12 cellular contexts compared by ENCODE assay signal in genomic region chr10:17289763-17290162, GRCh38.
A peak's percentile ranks its signal among the peaks of the same experiment; 100 is the strongest.
DNase-seq lines count a peak whose midpoint lies in the region; ATAC-seq, FAIRE-seq and TF ChIP-seq lines count a peak whose summit lies in the region.
"Had no signal": no experiment of that assay in that cellular context is flagged by ENCODE, and none has a peak within 500 bp of the region (broad histone marks: within the 10 kb centered on the region; RNA-seq: fewer than 3 reads in every experiment).

No MANE protein-coding gene starts in this region.

- intact Hi-C loops in pancreas (cut with DNase I) (loop anchor here (5.0 to 10.0 kb wide), 3 partner anchors 135 to 143 kb away; no protein-coding TSS in a partner anchor), kidney (cut with DNase I) (no loop called here)

- H3K9me3 ChIP-seq in Loucy (ENCODE audit: insufficient read depth, low read depth, low read length) (no peaks in the 10 kb centered on the region), pancreas (no peaks in the 10 kb centered on the region), kidney (ENCODE audit: control insufficient read depth in 1 of 2, low read length in 2 of 2) (no peaks in the 10 kb centered on the region)

- H3K36me3 ChIP-seq in Loucy (ENCODE audit: insufficient read depth, low read length), result no peaks in the 10 kb centered on the region
- no peaks in the 10 kb centered on the region for H3K36me3 ChIP-seq in pancreas
- H3K36me3 ChIP-seq in kidney (ENCODE audit: control insufficient read depth in 1 of 2, insufficient read depth in 2 of 2, low read length in 2 of 2), result no peaks in the 10 kb centered on the region

- H3K4me2 ChIP-seq in Loucy (ENCODE audit: low read depth, low read length, poor library complexity, severe bottlenecking), result peak overlapping the region; percentile 2

- TF ChIP-seq CTCF in Loucy (conservative IDR thresholded peaks at IDR 0.05; ENCODE audit: low read length) (no peak), pancreas (IDR thresholded peaks at IDR 0.05) (no peak), kidney (IDR thresholded peaks at IDR 0.05; ENCODE audit: borderline replicate concordance, extremely low read depth, insufficient read depth) (no peak)

- H3F3A ChIP-seq in Loucy (ENCODE audit: low read depth), result no peaks in the 10 kb centered on the region

- H3K9me2 ChIP-seq in Loucy (replicated peaks; ENCODE audit: low read depth, low read length), result no peaks in the 10 kb centered on the region

- H4K20me1 ChIP-seq in Loucy (ENCODE audit: insufficient read depth, low read length, poor library complexity, severe bottlenecking), result no peaks in the 10 kb centered on the region

- H3K4me1 ChIP-seq in Loucy (ENCODE audit: insufficient read depth, low read length, poor library complexity, severe bottlenecking) (no peaks in the 10 kb centered on the region), pancreas (no peaks in the 10 kb centered on the region), kidney (ENCODE audit: control insufficient read depth in 1 of 2, insufficient read depth in 1 of 2, low read depth in 1 of 2, low read length in 2 of 2) (no peaks in the 10 kb centered on the region)

- H3K9ac ChIP-seq in Loucy (ENCODE audit: low read depth, low read length, poor library complexity, severe bottlenecking) (no peak overlapping the region), kidney (ENCODE audit: low read length in 2 of 2) (no peak overlapping the region)
- H3K9ac ChIP-seq: GM23248 had no signal

- H2AFZ ChIP-seq in Loucy (ENCODE audit: low read length), result no peak overlapping the region
- H2AFZ ChIP-seq: GM23248 had no signal

- peak; percentile 5 for DNase-seq in SW480 (ENCODE audit: low spot score)
- DNase-seq in pancreas, result no peak
- DNase-seq in kidney, result no peak
- no peak for DNase-seq in GDM1 (lab: John Stamatoyannopoulos, UW)
- DNase-seq in HTR-8/SVneo (ENCODE audit: insufficient read length, low spot score), result no peak
- DNase-seq: C1 segment of cervical spinal cord, DND-41 had no signal

- H3K27ac ChIP-seq in pancreas (no peak overlapping the region), kidney (ENCODE audit: low read depth in 2 of 2, low read length in 2 of 2) (no peak overlapping the region)
- H3K27ac ChIP-seq: GM23248 had no signal

- FAIRE-seq in pancreas (lab: Jason Lieb, UNC), result no peak
- no peak for FAIRE-seq in kidney (lab: Jason Lieb, UNC)
- no peak for FAIRE-seq in HTR-8/SVneo (lab: Jason Lieb, UNC)
- FAIRE-seq: G401.6, GM12878, GM19239 had no signal

- no peaks in the 10 kb centered on the region for H3K27me3 ChIP-seq in Loucy (ENCODE audit: insufficient read depth, low read length, poor library complexity, severe bottlenecking)
- H3K27me3 ChIP-seq in pancreas, result peaks cover 0 to 5% (median 0%) of the 10 kb centered on the region in 4 donors

- WGBS in pancreas, 2 donors, result 41 to 58% methylated on average over 11 to 12 of the region's 12 CpGs

- no peak overlapping the region for H3K4me3 ChIP-seq in Loucy (ENCODE audit: low read length, poor library complexity, severe bottlenecking)
- peak overlapping the region in 1 of 4 donors; percentile 22 for H3K4me3 ChIP-seq in pancreas
- no peak overlapping the region for H3K4me3 ChIP-seq in kidney (ENCODE audit: low read length in 2 of 2)
- H3K4me3 ChIP-seq: GM12878, GM23248 had no signal

- ATAC-seq in pancreas, result peak; percentile 19 to 67 (median 55)

- H3K79me2 ChIP-seq in Loucy (ENCODE audit: insufficient read depth, low read length), result no peaks in the 10 kb centered on the region
